1 cellular context compared by ENCODE assay signal in genomic region chr12:32025906-32026305, GRCh38.
TF ChIP-seq lines count a peak whose summit lies in the region.

No MANE protein-coding gene starts in this region.

TF ChIP-seq in GM12878, 131 proteins besides CTCF, POLR2A, EP300 and RAD21 (continued from another document):
- TF ChIP-seq IRF5 (IDR thresholded peaks at IDR 0.05; ENCODE audit: borderline replicate concordance) (no peak), MEF2B (IDR thresholded peaks at IDR 0.05; ENCODE audit: partially characterized antibody, poor library complexity, severe bottlenecking) (peak; percentile 38), SMAD5 (IDR thresholded peaks at IDR 0.05; ENCODE audit: low read depth) (no peak), SPI1 (IDR thresholded peaks at IDR 0.05; ENCODE audit: borderline replicate concordance, insufficient read depth, low read depth, low read length) (no peak), IKZF1 (conservative IDR thresholded peaks at IDR 0.05) (no peak), BACH1 (IDR thresholded peaks at IDR 0.05; ENCODE audit: borderline replicate concordance) (no peak), ZNF622 (IDR thresholded peaks at IDR 0.05) (no peak), NKRF (conservative IDR thresholded peaks at IDR 0.05) (no peak), ZBTB4 (CRISPR knock-in tag; IDR thresholded peaks at IDR 0.05) (no peak), KLF5 (IDR thresholded peaks at IDR 0.05; ENCODE audit: partially characterized antibody) (no peak), CREB1 (IDR thresholded peaks at IDR 0.05; ENCODE audit: low read depth) (peak; percentile 60; the same call in 1 of the 2 replicates), FOXM1 (IDR thresholded peaks at IDR 0.05; ENCODE audit: low read depth, low read length) (no peak), CBX3 (IDR thresholded peaks at IDR 0.05; ENCODE audit: borderline replicate concordance, low read depth) (no peak), CHD4 (IDR thresholded peaks at IDR 0.05) (no peak), TCF7 (IDR thresholded peaks at IDR 0.05; ENCODE audit: borderline replicate concordance) (no peak), SREBF1 (IDR thresholded peaks at IDR 0.05; ENCODE audit: low read length) (no peak), ZNF592 (IDR thresholded peaks at IDR 0.05) (no peak), ELK1 (IDR thresholded peaks at IDR 0.05; ENCODE audit: low read depth, low read length) (no peak), PKNOX1 (IDR thresholded peaks at IDR 0.05) (no peak), ATF2 (IDR thresholded peaks at IDR 0.05; ENCODE audit: low read length) (no peak), SKIL (IDR thresholded peaks at IDR 0.05; ENCODE audit: low read depth, poor library complexity, severe bottlenecking) (no peak), SMC3 (IDR thresholded peaks at IDR 0.05; ENCODE audit: borderline replicate concordance, low read length) (no peak), JUNB (IDR thresholded peaks at IDR 0.05) (no peak), BHLHE40 (IDR thresholded peaks at IDR 0.05; ENCODE audit: borderline replicate concordance in 1 of 2, low read depth in 2 of 2, low read length in 1 of 2) (peak; percentile 41 to 63; a peak in 2 of 4 replicates), CEBPZ (IDR thresholded peaks at IDR 0.05; ENCODE audit: low read depth, low read length) (no peak), KDM1A (IDR thresholded peaks at IDR 0.05; ENCODE audit: borderline replicate concordance) (no peak), EED (IDR thresholded peaks at IDR 0.05; ENCODE audit: low read depth) (no peak), NR2C1 (IDR thresholded peaks at IDR 0.05) (no peak), ZBTB11 (CRISPR knock-in tag; IDR thresholded peaks at IDR 0.05) (no peak), PML (IDR thresholded peaks at IDR 0.05; ENCODE audit: low read length) (no peak)
TF ChIP-seq in GM12878: peak in this region for 13.
